Comparison of ENCODE assay signal across 21 cellular contexts in the genomic region with DNA sequence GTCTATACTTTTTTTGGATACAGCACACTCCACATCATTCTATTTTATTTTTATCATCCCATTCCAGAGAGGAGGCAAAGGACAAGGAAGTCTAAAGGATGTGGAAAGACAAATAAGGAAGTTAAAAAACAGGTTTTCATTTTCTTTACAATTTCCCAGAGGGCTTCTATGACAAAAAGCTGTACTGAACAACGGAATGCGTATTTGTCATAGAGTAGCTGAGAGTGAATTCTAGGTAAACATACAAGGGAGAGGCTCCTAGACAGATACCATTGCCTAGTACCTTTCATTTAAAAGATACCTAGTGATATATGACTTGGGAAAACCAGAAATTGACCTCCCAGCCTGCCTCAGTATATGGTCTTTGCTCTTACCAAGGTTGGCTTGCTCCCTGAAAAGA.
"Had no signal": no experiment of that assay in that cellular context is flagged by ENCODE, and none has a peak within 500 bp of the region (broad histone marks: within the 10 kb centered on the region; RNA-seq: fewer than 3 reads in every experiment).

No MANE protein-coding gene starts in this region.

- H3K27me3 Mint-ChIP-seq: dendritic cell treated with granulocyte-macrophage colony-stimulating factor and Interleukin-4, amounts not matched to agents 40 ng/mL and 50 ng/mL, for 4 days; effector memory CD8-positive, alpha-beta T cell; naive thymus-derived CD4-positive, alpha-beta T cell had no signal

- H3K4me1 Mint-ChIP-seq: naive thymus-derived CD4-positive, alpha-beta T cell; nephron progenitor cell; stimulated activated effector memory CD8-positive, alpha-beta T cell treated with anti-CD3 and anti-CD28 coated beads, Interleukin-12 subunit alpha, Interleukin-12 subunit beta, amount 100 ng/mL, for 72 hours had no signal

- H2AFZ ChIP-seq: parathyroid adenoma had no signal

- H3K27ac ChIP-seq: left ventricle myocardium inferior, lower lobe of right lung, parathyroid adenoma, psoas muscle, right lobe of liver, suprapubic skin, tibial artery had no signal

- H3K4me1 ChIP-seq: left ventricle myocardium inferior, lower lobe of right lung, parathyroid adenoma, psoas muscle, right lobe of liver, suprapubic skin, tibial artery had no signal

- ATAC-seq: effector memory CD8-positive, alpha-beta T cell; lower lobe of right lung; naive thymus-derived CD4-positive, alpha-beta T cell; psoas muscle; right lobe of liver; stimulated activated effector memory CD8-positive, alpha-beta T cell treated with anti-CD3 and anti-CD28 coated beads, Interleukin-12 subunit alpha, Interleukin-12 subunit beta, amount 100 ng/mL, for 72 hours; stimulated activated naive CD8-positive, alpha-beta T cell treated with anti-CD3 and anti-CD28 coated beads, Interleukin-15, Interleukin-2, amounts not matched to agents 100 U/mL and 50 U/mL, for 24 hours had no signal

- H3K79me2 ChIP-seq: parathyroid adenoma had no signal

- H3K36me3 Mint-ChIP-seq: stimulated activated effector memory CD8-positive, alpha-beta T cell treated with anti-CD3 and anti-CD28 coated beads, Interleukin-12 subunit alpha, Interleukin-12 subunit beta, amount 100 ng/mL, for 72 hours had no signal

- H3K36me3 ChIP-seq: left ventricle myocardium inferior, lower lobe of right lung, right lobe of liver, suprapubic skin, tibial artery had no signal

- H3K9ac ChIP-seq: parathyroid adenoma had no signal

- DNase-seq: effector memory CD8-positive, alpha-beta T cell; erythroblast; foreskin melanocyte; head of caudate nucleus; hypothalamus; left ventricle myocardium inferior; lower lobe of right lung; mesenchymal stem cell; naive thymus-derived CD4-positive, alpha-beta T cell; nephron progenitor cell; psoas muscle; retina; right lobe of liver; stimulated activated CD4-positive, alpha-beta T cell treated with anti-CD3 and anti-CD28 coated beads, Interleukin-4, amount 100 ng/mL, for 1 hour; stimulated activated CD8-positive, alpha-beta memory T cell treated with anti-CD3 and anti-CD28 coated beads, Interleukin-4, amount 100 ng/mL, for 48 hours; stimulated activated naive CD8-positive, alpha-beta T cell treated with anti-CD3 and anti-CD28 coated beads, Interleukin-15, Interleukin-2, amounts not matched to agents 100 U/mL and 50 U/mL, for 24 hours; tibial artery had no signal

- H3K27ac Mint-ChIP-seq: dendritic cell treated with granulocyte-macrophage colony-stimulating factor and Interleukin-4, amounts not matched to agents 40 ng/mL and 50 ng/mL, for 4 days; effector memory CD8-positive, alpha-beta T cell; naive thymus-derived CD4-positive, alpha-beta T cell; nephron progenitor cell; stimulated activated effector memory CD8-positive, alpha-beta T cell treated with anti-CD3 and anti-CD28 coated beads, Interleukin-12 subunit alpha, Interleukin-12 subunit beta, amount 100 ng/mL, for 72 hours had no signal

- H3K27me3 ChIP-seq: right lobe of liver, suprapubic skin, tibial artery had no signal

- H3K9me3 ChIP-seq: left ventricle myocardium inferior, lower lobe of right lung, psoas muscle, right lobe of liver, suprapubic skin, tibial artery had no signal

- H3K4me3 Mint-ChIP-seq: dendritic cell treated with granulocyte-macrophage colony-stimulating factor and Interleukin-4, amounts not matched to agents 40 ng/mL and 50 ng/mL, for 4 days; effector memory CD8-positive, alpha-beta T cell; naive thymus-derived CD4-positive, alpha-beta T cell; nephron progenitor cell; stimulated activated effector memory CD8-positive, alpha-beta T cell treated with anti-CD3 and anti-CD28 coated beads, Interleukin-12 subunit alpha, Interleukin-12 subunit beta, amount 100 ng/mL, for 72 hours had no signal

- H3K4me3 ChIP-seq: left ventricle myocardium inferior, lower lobe of right lung, psoas muscle, right lobe of liver, suprapubic skin, tibial artery had no signal
